18 cellular contexts compared by ENCODE assay signal in genomic region chr10:67669978-67670377, GRCh38. TPM values are rescaled to one million over a fixed set of nuclear protein-coding genes. Genes with fewer than 3 reads are reported as not detected.
DNase-seq lines count a peak whose midpoint lies in the region; ATAC-seq lines count a peak whose summit lies in the region.
"Had no signal": no experiment of that assay in that cellular context is flagged by ENCODE, and none has a peak within 500 bp of the region (broad histone marks: within the 10 kb centered on the region; RNA-seq: fewer than 3 reads in every experiment).

No MANE protein-coding gene starts in this region.

- ATAC-seq in HG02642 (IDR thresholded peaks at IDR 0.05; ENCODE audit: poor library complexity, unreplicated experiment): no peak
- ATAC-seq in HG03108 (IDR thresholded peaks at IDR 0.05; ENCODE audit: unreplicated experiment): no peak
- no peak for ATAC-seq in HG03135 (IDR thresholded peaks at IDR 0.05; ENCODE audit: unreplicated experiment)

- peak; percentile 3 for DNase-seq in EH (ENCODE audit: low read depth)
- peak; percentile 29 for DNase-seq in amniotic epithelial cell (ENCODE audit: low read depth)
- DNase-seq in dermis microvascular lymphatic vessel endothelial cell (ENCODE audit: low read depth in 2 of 2): peak; percentile 45 to 88
- peak; percentile 23 for DNase-seq in iris pigment epithelial cell (ENCODE audit: low read depth)
- no peak for DNase-seq in HuH-7 (ENCODE audit: low spot score)
- DNase-seq: AML-193; COR-L47; DMS153; HFFc6; NCI-H187; NCI-H446 treated with DMSO at 0.1 percent for 48 hours; NK-92 treated with Interleukin-12 subunit alpha and Interleukin-12 subunit beta, amount 100 ng/mL, for 24 hours; SIG-M5 had no signal

RNA-seq across cellular contexts. Expression of gene CTNNA3, which starts 26.0 kb away (rescaled TPM):
- total RNA-seq in dermis microvascular lymphatic vessel endothelial cell: 0.13 TPM in 1 of 2 replicates, not detected in the other
- total RNA-seq: H4, HFFc6, OCI-LY7 had no signal
